Comparison of ENCODE assay signal across 8 cellular contexts in the genomic region with DNA sequence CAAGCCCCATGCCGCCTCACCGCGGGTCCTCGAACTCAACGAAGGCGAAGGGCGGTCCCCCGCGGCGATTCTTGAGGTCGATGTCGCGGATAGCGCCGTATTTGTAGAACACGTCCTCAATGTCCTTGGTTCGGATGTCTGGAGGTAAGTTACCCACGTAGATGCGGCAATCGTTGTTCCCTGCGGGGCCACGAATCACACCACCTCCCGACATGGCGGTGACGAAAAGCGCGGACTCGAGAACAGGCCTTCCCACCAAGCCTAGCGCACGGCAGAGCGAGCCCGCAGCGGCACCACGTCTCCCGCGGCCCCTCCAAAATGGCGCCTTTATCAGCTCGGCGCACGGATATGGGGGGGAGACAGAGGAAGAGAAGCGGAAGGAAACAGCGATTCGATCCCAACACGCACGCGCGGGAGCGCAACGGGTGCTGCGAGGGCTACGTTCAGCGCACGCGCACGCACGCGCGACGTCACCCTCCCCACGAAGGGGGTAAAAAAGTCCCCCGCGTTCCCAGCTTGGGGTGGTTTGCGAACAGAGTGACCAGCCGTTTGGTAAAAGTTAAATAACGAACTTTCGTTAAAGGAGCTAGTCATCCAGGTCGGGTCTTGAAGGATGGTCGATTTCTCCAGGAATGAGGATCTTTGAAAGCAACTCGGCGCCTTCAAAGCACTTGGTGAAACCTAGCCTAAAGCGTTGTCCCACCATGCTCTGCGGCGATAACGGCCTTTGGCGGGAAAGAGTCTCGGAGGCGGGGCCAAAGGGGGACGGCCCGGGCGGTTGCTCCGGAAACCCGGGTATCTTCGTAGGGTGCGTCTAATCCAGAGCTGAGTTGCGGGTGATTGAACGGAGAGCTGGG. TPM values are rescaled to one million over a fixed set of nuclear protein-coding genes. Genes with fewer than 3 reads are reported as not detected.
DNase-seq lines count a peak whose midpoint lies in the region; ATAC-seq, FAIRE-seq and TF ChIP-seq lines count a peak whose summit lies in the region.

A gene with protein sequence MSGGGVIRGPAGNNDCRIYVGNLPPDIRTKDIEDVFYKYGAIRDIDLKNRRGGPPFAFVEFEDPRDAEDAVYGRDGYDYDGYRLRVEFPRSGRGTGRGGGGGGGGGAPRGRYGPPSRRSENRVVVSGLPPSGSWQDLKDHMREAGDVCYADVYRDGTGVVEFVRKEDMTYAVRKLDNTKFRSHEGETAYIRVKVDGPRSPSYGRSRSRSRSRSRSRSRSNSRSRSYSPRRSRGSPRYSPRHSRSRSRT (minus strand): TSS at position 323 of the 857 bp plus-strand sequence. CDS start 109 bp downstream, at position 214.

- POLR2A ChIA-PET in T-cell (lab: Charles Lee), result interaction anchor here (0.5 to 1.5 kb wide), 9 partner anchors 8 to 208 kb away, joined by 3 to 8 read pairs (median 4); a partner anchor contains a TSS

- H3K4me3 ChIP-seq in heart left ventricle (peak within 1 kb of the TSS; percentile 68 to 96 (median 78)), upper lobe of left lung (peak within 1 kb of the TSS; percentile 68 to 90 (median 84))

- H3K27ac Mint-ChIP-seq in T-cell, result peak within 1 kb of the TSS; percentile 99

- peaks cover 52 to 61% (median 56%) of the 10 kb centered on the region in 3 donors for H3K4me1 Mint-ChIP-seq in T-cell

- H3K36me3 ChIP-seq in heart left ventricle, result peaks cover 0 to 40% (median 37%) of the 10 kb centered on the region in 9 donors
- peaks cover 20 to 37% (median 27%) of the 10 kb centered on the region in 4 donors for H3K36me3 ChIP-seq in upper lobe of left lung

- H3K27ac ChIP-seq in adipose tissue (ENCODE audit: low read depth, low read length), result peak within 1 kb of the TSS; percentile 44
- H3K27ac ChIP-seq in heart left ventricle, result peak within 1 kb of the TSS; percentile 92 to 99 (median 96)
- H3K27ac ChIP-seq in upper lobe of left lung, result peak within 1 kb of the TSS; percentile 98 to 100 (median 98)

- peak in 2 of 4 donors; percentile 1 to 68 for TF ChIP-seq EP300 in upper lobe of left lung (IDR thresholded peaks at IDR 0.05)

- peak; percentile 83 for DNase-seq in GM12891 (ENCODE audit: insufficient read length, low spot score)
- DNase-seq in NCI-H1436 treated with DMSO at 0.1 percent for 48 hours (lab: John Stamatoyannopoulos, UW), result peak; percentile 97
- peak; percentile 95 to 99 (median 97) for DNase-seq in T-cell
- DNase-seq in heart left ventricle, result peak; percentile 98 to 99 (median 98)
- peak; percentile 91 to 99 (median 96) for DNase-seq in posterior cingulate gyrus
- DNase-seq in upper lobe of left lung, result peak; percentile 96 to 99

- H3K4me3 Mint-ChIP-seq in T-cell, result peak within 1 kb of the TSS; percentile 100

- no peaks in the 10 kb centered on the region for H3K9me3 Mint-ChIP-seq in T-cell

- H3K4me1 ChIP-seq in heart left ventricle (peaks cover 16 to 49% (median 38%) of the 10 kb centered on the region in 12 donors), upper lobe of left lung (peaks cover 35 to 45% (median 38%) of the 10 kb centered on the region in 4 donors)

- peak; percentile 87 for ATAC-seq in HG02840 (IDR thresholded peaks at IDR 0.05; ENCODE audit: low FRiP score, unreplicated experiment)
- ATAC-seq in T-cell (replicated peaks in 1 of 4), result peak; percentile 89 to 92 (median 90)
- ATAC-seq in heart left ventricle, result peak; percentile 95 to 98 (median 96)
- peak; percentile 98 for ATAC-seq in upper lobe of left lung (ENCODE audit: low FRiP score in 2 of 2)

- TF ChIP-seq POLR2A in GM12891 (IDR thresholded peaks at IDR 0.05; ENCODE audit: low read depth, low read length), result peak; percentile 97
- TF ChIP-seq POLR2A in heart left ventricle (IDR thresholded peaks at IDR 0.05), result peak; percentile 74 to 92
- peak; percentile 55 to 96 (median 92) for TF ChIP-seq POLR2A in upper lobe of left lung (IDR thresholded peaks at IDR 0.05)

- no peaks in the 10 kb centered on the region for H3K9me3 ChIP-seq in heart left ventricle
- H3K9me3 ChIP-seq in upper lobe of left lung, result no peaks in the 10 kb centered on the region

- 0% methylated on average over 86 of the region's 86 CpGs for WGBS in adipose tissue, 3 donors
- 0% methylated on average over 49 to 86 of the region's 86 CpGs for WGBS in heart left ventricle, 4 donors
- WGBS in upper lobe of left lung, 2 donors, result 0% methylated on average over 19 to 81 of the region's 86 CpGs

- peaks cover 46% of the 10 kb centered on the region for H3K36me3 Mint-ChIP-seq in T-cell

- CTCF ChIA-PET in T-cell (lab: Charles Lee), result interaction anchor here in 1 of 2 donors (0.7 to 2.4 kb wide), 9 partner anchors 8 to 411 kb away, joined by 3 to 18 read pairs (median 4); a partner anchor contains a TSS

- intact Hi-C loops in heart left ventricle (cut with DNase I), result loop anchor here (1.0 to 10.0 kb wide), 12 partner anchors 18 to 882 kb away; a partner anchor contains a TSS
- intact Hi-C loops in posterior cingulate gyrus (cut with DNase I), result loop anchor here (5.0 kb wide), 2 partner anchors 75 to 105 kb away; a partner anchor contains a TSS

- FAIRE-seq in GM12891 (lab: Jason Lieb, UNC), result peak; percentile 99

- H3K27me3 Mint-ChIP-seq in T-cell, result no peaks in the 10 kb centered on the region

- H3K27me3 ChIP-seq in heart left ventricle, result no peaks in the 10 kb centered on the region
- no peaks in the 10 kb centered on the region for H3K27me3 ChIP-seq in upper lobe of left lung

- TF ChIP-seq CTCF in heart left ventricle (IDR thresholded peaks at IDR 0.05), result no peak
- TF ChIP-seq CTCF in upper lobe of left lung (IDR thresholded peaks at IDR 0.05), result no peak

TF ChIP-seq in GM12891, 5 proteins besides CTCF, POLR2A, EP300 and RAD21:
- peak; percentile 88 for TF ChIP-seq TAF1 (IDR thresholded peaks at IDR 0.05; ENCODE audit: low read depth, low read length)
- peak; percentile 90 for TF ChIP-seq POU2F2 (IDR thresholded peaks at IDR 0.05; ENCODE audit: low read depth, low read length)
- peak; percentile 50; the same call in 1 of the 2 replicates for TF ChIP-seq SPI1 (IDR thresholded peaks at IDR 0.05; ENCODE audit: low read depth, low read length)
- TF ChIP-seq PAX5 (IDR thresholded peaks at IDR 0.05; ENCODE audit: insufficient read depth, low read length, severe bottlenecking), result no peak
- TF ChIP-seq POLR2AphosphoS5 (IDR thresholded peaks at IDR 0.05; ENCODE audit: low read depth, low read length), result peak; percentile 98
TF ChIP-seq in GM12891: peak in this region for 4.

RNA-seq across cellular contexts. Expression of the gene that starts here (rescaled TPM):
- 154 TPM for polyA plus RNA-seq in GM12891 (2012; ENCODE audit: low read depth, missing spikeins)
- total RNA-seq in T-cell, result 100 to 1,000 TPM; 112 to 266 (median 261) TPM
- 100 to 1,000 TPM in 2 of 3 donors, 10 to 100 TPM in 1; 43.4 to 130 (median 111) TPM for polyA plus RNA-seq in adipose tissue
- total RNA-seq in heart left ventricle, result 100 to 1,000 TPM in 4 of 9 donors, 10 to 100 TPM in 5; 80.8 to 114 (median 99.7) TPM
- polyA plus RNA-seq in heart left ventricle, result 100 to 1,000 TPM in 1 of 2 donors, 10 to 100 TPM in 1; 48.2 to 129 TPM
- total RNA-seq in upper lobe of left lung, result 100 to 1,000 TPM; 109 to 393 (median 160) TPM

Comparison
In these comparisons a context has a peak if more than half of its experiments do, and no peak if none do; other contexts are left out.
1. Peak in every context shown above with its lines: DNase-seq, ATAC-seq, H3K4me3 ChIP-seq and H3K27ac ChIP-seq.
2. H3K27ac ChIP-seq: peak in every context shown above with its lines; median percentile 98 in upper lobe of left lung; 96 in heart left ventricle; 44 in adipose tissue.